In genomic region chr15:28022181-28022580, GRCh38 we compare ENCODE assay signal across 13 cellular contexts.
"Had no signal": no experiment of that assay in that cellular context is flagged by ENCODE, and none has a peak within 500 bp of the region (broad histone marks: within the 10 kb centered on the region; RNA-seq: fewer than 3 reads in every experiment).

No MANE protein-coding gene starts in this region.

- H3K27ac ChIP-seq: cardiac muscle cell, left lung, ovary, right lobe of liver, suprapubic skin, vagina had no signal

- ATAC-seq: activated CD4-positive, alpha-beta T cell treated with anti-CD3 and anti-CD28 coated beads for 36 hours; stimulated activated naive CD8-positive, alpha-beta T cell treated with anti-CD3 and anti-CD28 coated beads, Interleukin-15, amount 100 ng/mL, for 72 hours had no signal

- H3K4me3 ChIP-seq: cardiac muscle cell, left lung, ovary, right lobe of liver, suprapubic skin, vagina had no signal

- FAIRE-seq: endometrium, frontal cortex, small intestine had no signal

- H3K27me3 ChIP-seq: cardiac muscle cell, left lung, ovary, right lobe of liver, suprapubic skin, vagina had no signal

- H3K4me1 ChIP-seq: left lung, right lobe of liver, suprapubic skin, vagina had no signal

- DNase-seq: activated gamma-delta T cell; stimulated activated CD4-positive, alpha-beta T cell treated with anti-CD3 and anti-CD28 coated beads, Interleukin-4, amount 100 ng/mL, for 1 hour; stimulated activated naive CD8-positive, alpha-beta T cell treated with anti-CD3 and anti-CD28 coated beads, Interleukin-15, amount 100 ng/mL, for 72 hours had no signal

- H3K36me3 ChIP-seq: cardiac muscle cell, left lung, ovary, right lobe of liver, suprapubic skin, vagina had no signal

- H3K9me3 ChIP-seq: left lung, ovary, right lobe of liver, suprapubic skin, vagina had no signal
